16 cellular contexts compared by ENCODE assay signal in the genomic region with DNA sequence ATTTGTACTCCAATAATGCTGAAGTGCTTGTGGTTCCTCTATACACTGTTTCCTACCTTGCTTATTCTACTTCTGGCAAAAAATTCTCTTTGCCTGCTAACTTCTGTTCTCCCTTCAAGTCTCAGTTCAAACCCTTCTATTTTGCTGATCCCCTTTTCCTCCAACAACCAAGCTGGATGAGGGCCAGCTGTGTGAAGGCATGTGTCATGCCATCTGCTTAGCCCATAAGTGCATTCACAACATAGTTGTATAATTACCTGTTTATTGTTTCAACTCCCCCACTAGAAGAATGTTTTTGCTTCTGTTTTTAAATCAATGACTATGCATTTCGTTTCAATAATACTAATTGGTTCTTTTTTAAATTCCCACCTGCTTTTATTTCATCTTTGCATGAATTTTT.
"Had no signal": no experiment of that assay in that cellular context is flagged by ENCODE, and none has a peak within 500 bp of the region (broad histone marks: within the 10 kb centered on the region; RNA-seq: fewer than 3 reads in every experiment).

No MANE protein-coding gene starts in this region.

- ATAC-seq: activated CD8-positive, alpha-beta T cell treated with anti-CD3 and anti-CD28 coated beads for 36 hours; foreskin keratinocyte; lower lobe of right lung had no signal

- DNase-seq: activated CD4-positive, alpha-beta T cell treated with anti-CD3 and anti-CD28 coated beads, Interleukin-2, amount 10 ng/mL, durations not matched to agents 24 days and 14 days; activated CD8-positive, alpha-beta T cell treated with anti-CD3 and anti-CD28 coated beads for 36 hours; activated naive CD4-positive, alpha-beta T cell treated with anti-CD3 and anti-CD28 coated beads for 36 hours; activated T-cell treated with anti-CD3 and anti-CD28 coated beads, Interleukin-2, amount 50 U/mL, for 24 hours; anterior cingulate cortex; colonic mucosa; hippocampal formation; lower lobe of right lung; midbrain; occipital lobe; posterior cingulate gyrus; retina; stimulated activated CD4-positive, alpha-beta T cell treated with anti-CD3 and anti-CD28 coated beads, Interleukin-2, amount 100 ng/mL, for 24 hours; stimulated activated naive CD4-positive, alpha-beta T cell treated with Interleukin-2 at 50 U/mL for 16 hours; T-helper 9 cell had no signal
